Comparison of ENCODE assay signal across 14 cellular contexts in genomic region chr7:48139461-48139860, GRCh38. TPM values are rescaled to one million over a fixed set of nuclear protein-coding genes. Genes with fewer than 3 reads are reported as not detected.
A peak's percentile ranks its signal among the peaks of the same experiment; 100 is the strongest.
DNase-seq lines count a peak whose midpoint lies in the region; ATAC-seq and TF ChIP-seq lines count a peak whose summit lies in the region.
"Had no signal": no experiment of that assay in that cellular context is flagged by ENCODE, and none has a peak within 500 bp of the region (broad histone marks: within the 10 kb centered on the region; RNA-seq: fewer than 3 reads in every experiment).

No MANE protein-coding gene starts in this region.

- TF ChIP-seq CTCF in DOHH2 (IDR thresholded peaks at IDR 0.05; ENCODE audit: low read depth, low read length, poor library complexity, severe bottlenecking): peak; percentile 12
- peak; percentile 40 for TF ChIP-seq CTCF in MM.1S (IDR thresholded peaks at IDR 0.05; ENCODE audit: low read length)
- peak; percentile 53 for TF ChIP-seq CTCF in cardiac fibroblast (IDR thresholded peaks at IDR 0.05; ENCODE audit: low read depth, low read length)
- no peak for TF ChIP-seq CTCF in upper lobe of left lung (IDR thresholded peaks at IDR 0.05)

- no peak for TF ChIP-seq EP300 in upper lobe of left lung (IDR thresholded peaks at IDR 0.05)

- H3K27me3 ChIP-seq in DOHH2 (ENCODE audit: control insufficient read depth, low read length) (no peaks in the 10 kb centered on the region; the same call in 1 of the 2 replicates), MM.1S (replicated peaks; ENCODE audit: insufficient read depth, low read length) (no peaks in the 10 kb centered on the region), upper lobe of left lung (no peaks in the 10 kb centered on the region)
- H3K27me3 ChIP-seq: left lung had no signal

- H3K4me2 ChIP-seq in DOHH2 (ENCODE audit: low read length) (no peak overlapping the region), MM.1S (ENCODE audit: low read depth, low read length) (peak overlapping the region; percentile 71; the same call in 1 of the 2 replicates)

- H3K27ac ChIP-seq in DOHH2 (ENCODE audit: low read depth, low read length) (no peak overlapping the region), MM.1S (ENCODE audit: low read length) (no peak overlapping the region), upper lobe of left lung (no peak overlapping the region)
- H3K27ac ChIP-seq: left lung had no signal

- 49 to 52% methylated on average over 3 of the region's 3 CpGs for WGBS in upper lobe of left lung, 2 donors

- no peak overlapping the region for H3K9ac ChIP-seq in MM.1S (ENCODE audit: low read length)

- H3K9me2 ChIP-seq in DOHH2 (replicated peaks; ENCODE audit: control insufficient read depth, low read length) (no peaks in the 10 kb centered on the region), MM.1S (replicated peaks; ENCODE audit: insufficient read depth, low read length) (no peaks in the 10 kb centered on the region)

- no peaks in the 10 kb centered on the region for H4K20me1 ChIP-seq in DOHH2 (ENCODE audit: control insufficient read depth, insufficient read depth, low read depth, low read length)
- no peaks in the 10 kb centered on the region for H4K20me1 ChIP-seq in MM.1S (ENCODE audit: insufficient read depth, low read length)

- H2AFZ ChIP-seq in MM.1S (ENCODE audit: low read length): peak overlapping the region; percentile 87; the same call in 1 of the 2 replicates

- no peaks in the 10 kb centered on the region for H3K9me3 ChIP-seq in DOHH2 (ENCODE audit: control insufficient read depth, insufficient read depth, low read length)
- H3K9me3 ChIP-seq in MM.1S (replicated peaks; ENCODE audit: insufficient read depth, low read length): no peaks in the 10 kb centered on the region
- no peaks in the 10 kb centered on the region for H3K9me3 ChIP-seq in upper lobe of left lung
- H3K9me3 ChIP-seq: left lung had no signal

- H3K4me1 ChIP-seq in DOHH2 (ENCODE audit: control insufficient read depth, low read length) (no peaks in the 10 kb centered on the region), MM.1S (ENCODE audit: low read length) (peaks cover 5% of the 10 kb centered on the region; the same call in 1 of the 2 replicates), upper lobe of left lung (peaks cover 0 to 7% (median 2%) of the 10 kb centered on the region in 4 donors)

- ATAC-seq in HG03439 (IDR thresholded peaks at IDR 0.05; ENCODE audit: unreplicated experiment) (no peak), upper lobe of left lung (ENCODE audit: low FRiP score in 2 of 2) (no peak), GM21825 (IDR thresholded peaks at IDR 0.05; ENCODE audit: unreplicated experiment) (no peak)
- ATAC-seq: left lung had no signal

- no peak overlapping the region for H3K4me3 ChIP-seq in DOHH2 (ENCODE audit: low read length)
- H3K4me3 ChIP-seq in MM.1S (ENCODE audit: low read length): no peak overlapping the region
- H3K4me3 ChIP-seq in cardiac fibroblast (replicated peaks in 1 of 2; ENCODE audit: low read depth in 2 of 2, low read length in 2 of 2): no peak overlapping the region
- H3K4me3 ChIP-seq in upper lobe of left lung: no peak overlapping the region
- H3K4me3 ChIP-seq: left lung, skin epidermis had no signal

- no peak for TF ChIP-seq POLR2A in upper lobe of left lung (IDR thresholded peaks at IDR 0.05)

- H3F3A ChIP-seq in DOHH2 (ENCODE audit: control insufficient read depth, insufficient read depth) (no peaks in the 10 kb centered on the region), MM.1S (ENCODE audit: insufficient read depth, low read length) (no peaks in the 10 kb centered on the region)

- DNase-seq in MM.1S (peak; percentile 17), cardiac fibroblast (ENCODE audit: low read depth in 2 of 2) (peak; percentile 15 to 57), myocyte (ENCODE audit: low read depth) (peak; percentile 40), SIG-M5 treated with dmso at 0.1 percent for 504 hours (lab: John Stamatoyannopoulos, UW; ENCODE audit: unreplicated experiment) (no peak), upper lobe of left lung (no peak)
- DNase-seq: activated T-cell treated with anti-CD3 and anti-CD28 coated beads, Interleukin-2, amount 50 U/mL, for 48 hours; left lung; NCI-H187 treated with DMSO at 0.1 percent for 48 hours; stimulated activated naive CD4-positive, alpha-beta T cell treated with Interleukin-2 at 50 U/mL for 16 hours; T-helper 2 cell had no signal

- no peaks in the 10 kb centered on the region for H3K36me3 ChIP-seq in DOHH2 (ENCODE audit: control insufficient read depth, low read length)
- H3K36me3 ChIP-seq in MM.1S (replicated peaks; ENCODE audit: insufficient read depth, low read length): no peaks in the 10 kb centered on the region
- no peaks in the 10 kb centered on the region for H3K36me3 ChIP-seq in upper lobe of left lung
- H3K36me3 ChIP-seq: left lung had no signal

- H3K79me2 ChIP-seq in DOHH2 (ENCODE audit: control insufficient read depth, low read length) (no peaks in the 10 kb centered on the region), MM.1S (ENCODE audit: low read length) (no peaks in the 10 kb centered on the region)

RNA-seq across cellular contexts. Expression of gene ABCA13, which starts 31.8 kb away (rescaled TPM):
- 1.7 and 2.4 TPM in 2 replicates for total RNA-seq in myocyte
- 0.23 TPM for polyA plus RNA-seq in myocyte (2012)
- total RNA-seq in upper lobe of left lung: 10 to 100 TPM in 3 of 6 donors, 1 to 10 TPM in 2, under 1 TPM in 1; 0.49 to 27.7 (median 7.1) TPM

RNA-seq across cellular contexts. Expression of gene UPP1, which starts 50.4 kb away (rescaled TPM):
- total RNA-seq in myocyte: 7.5 and 7.7 TPM in 2 replicates
- polyA plus RNA-seq in myocyte (2012): 38.5 TPM
- total RNA-seq in upper lobe of left lung: 100 to 1,000 TPM in 1 of 6 donors, 10 to 100 TPM in 5; 30.6 to 107 (median 72.0) TPM

Comparison
In these comparisons a context has a peak if more than half of its experiments do, and no peak if none do; other contexts are left out.
1. CTCF ChIP-seq: peak in DOHH2 (single experiment), MM.1S (single experiment) and cardiac fibroblast (single experiment); none in upper lobe of left lung (0 of 6).
2. DNase-seq: peak in MM.1S (single experiment), cardiac fibroblast (2 of 2) and myocyte (single experiment); none in SIG-M5 treated with dmso at 0.1 percent for 504 hours (single experiment) and upper lobe of left lung (0 of 2).